Comparison of ENCODE assay signal across 8 cellular contexts in the genomic region with DNA sequence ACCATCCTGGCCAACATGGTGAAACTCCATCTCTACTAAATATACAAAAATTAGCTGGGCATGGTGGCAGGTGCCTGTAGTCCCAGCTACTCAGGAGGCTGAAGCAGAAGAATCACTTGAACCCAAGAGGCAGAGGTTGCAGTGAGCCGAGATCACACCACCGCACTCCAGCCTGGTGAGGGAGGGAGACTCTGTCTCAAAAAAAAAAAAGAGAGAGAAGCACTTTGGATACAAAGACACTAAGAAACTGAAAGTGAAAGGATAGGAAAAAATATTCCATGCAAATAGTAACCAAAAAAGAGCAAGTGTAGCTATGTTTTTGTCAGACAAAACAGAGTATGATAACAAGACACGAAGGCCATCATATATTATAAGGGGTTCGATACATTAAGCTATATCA. TPM values are rescaled to one million over a fixed set of nuclear protein-coding genes. Genes with fewer than 3 reads are reported as not detected.
DNase-seq lines count a peak whose midpoint lies in the region; ATAC-seq, FAIRE-seq and TF ChIP-seq lines count a peak whose summit lies in the region.
"Not testable (repeated sequence)": the region's sequence is repeated elsewhere in the genome, so short reads cannot be mapped to it uniquely, and the experiment has no call there.

No MANE protein-coding gene starts in this region.

- TF ChIP-seq POLR2A in GM12878 (IDR thresholded peaks at IDR 0.05; ENCODE audit: low read depth, low read length); right lobe of liver (IDR thresholded peaks at IDR 0.05); tibial nerve (IDR thresholded peaks at IDR 0.05): not testable (repeated sequence)

- RAD21 ChIA-PET in GM12878 (lab: Charles Lee; ENCODE audit: unreplicated experiment) = interaction anchor here (0.7 to 1.5 kb wide), 2 partner anchors 27 to 49 kb away, joined by 3 to 4 read pairs; no protein-coding TSS in a partner anchor

- CTCF ChIA-PET in activated CD8-positive, alpha-beta T cell treated with anti-CD3 and anti-CD28 coated beads, Interleukin-2, amount 10 ng/mL, durations not matched to agents 7 days and 5 days (lab: Charles Lee) = interaction anchor here (0.9 to 2.2 kb wide), 4 partner anchors 10 to 21 kb away, joined by 3 to 15 read pairs (median 6); no protein-coding TSS in a partner anchor
- CTCF ChIA-PET in GM12878 (lab: Yijun Ruan, JAX) = interaction anchor here (0.6 to 1.8 kb wide), 3 partner anchors 10 to 156 kb away, joined by 3 to 7 read pairs (median 6); no protein-coding TSS in a partner anchor

- TF ChIP-seq EP300 in GM12878 (IDR thresholded peaks at IDR 0.05; ENCODE audit: borderline replicate concordance in 1 of 2, control insufficient read depth in 1 of 2, low read depth in 2 of 2, low read length in 2 of 2); tibial nerve (IDR thresholded peaks at IDR 0.05): not testable (repeated sequence)

- not testable (repeated sequence) for H3K27me3 ChIP-seq in CD4-positive, CD25-positive, alpha-beta regulatory T cell (ENCODE audit: control insufficient read depth, insufficient read depth, low read length); GM12878 (replicated peaks in 1 of 2; ENCODE audit: control insufficient read depth in 2 of 2, insufficient read depth in 2 of 2, low read length in 1 of 2); right lobe of liver; tibial nerve

- H3K4me1 Mint-ChIP-seq in CD4-positive, CD25-positive, alpha-beta regulatory T cell = peaks cover 50 to 77% (median 53%) of the 10 kb centered on the region in 4 donors
- H3K4me1 Mint-ChIP-seq in activated CD8-positive, alpha-beta T cell treated with anti-CD3 and anti-CD28 coated beads, Interleukin-2, amount 10 ng/mL, durations not matched to agents 7 days and 5 days (ENCODE audit: low read depth) = peaks cover 67% of the 10 kb centered on the region

- H3K9ac ChIP-seq in GM12878 (ENCODE audit: control insufficient read depth, insufficient read depth, low read length) = not testable (repeated sequence)

- peak overlapping the region in 2 of 3 donors; percentile 78 to 83 for H3K27ac Mint-ChIP-seq in CD4-positive, CD25-positive, alpha-beta regulatory T cell
- peak overlapping the region; percentile 48 for H3K27ac Mint-ChIP-seq in activated CD8-positive, alpha-beta T cell treated with anti-CD3 and anti-CD28 coated beads, Interleukin-2, amount 10 ng/mL, durations not matched to agents 7 days and 5 days

- H3K9me3 ChIP-seq in CD4-positive, CD25-positive, alpha-beta regulatory T cell (ENCODE audit: control insufficient read depth in 2 of 2, low read length in 2 of 2) = peaks cover 7 to 20% of the 10 kb centered on the region in 2 experiments
- H3K9me3 ChIP-seq in GM12878 (replicated peaks; ENCODE audit: control insufficient read depth, insufficient read depth, low read length); right lobe of liver: not testable (repeated sequence)
- peaks cover 0 to 36% (median 14%) of the 10 kb centered on the region in 4 donors for H3K9me3 ChIP-seq in tibial nerve

- not testable (repeated sequence) for BruUV-seq in GM12878 (replicated peaks; lab: Mats Ljungman, UMichigan)

- TF ChIP-seq RAD21 in GM12878 (IDR thresholded peaks at IDR 0.05; ENCODE audit: insufficient read depth, low read depth, low read length) = not testable (repeated sequence)

- not testable (repeated sequence) for DNase-seq in CD4-positive, CD25-positive, alpha-beta regulatory T cell; activated CD8-positive, alpha-beta T cell treated with anti-CD3 and anti-CD28 coated beads, Interleukin-2, amount 10 ng/mL, durations not matched to agents 7 days and 5 days; GM12878 (ENCODE audit: low read depth, low spot score); right lobe of liver; tibial nerve (ENCODE audit: low spot score in 2 of 2)
- DNase-seq in NCI-H2029 (lab: John Stamatoyannopoulos, UW) (peak; percentile 50), fibroblast of the aortic adventitia (ENCODE audit: low read depth) (peak; percentile 38), pons (ENCODE audit: low spot score) (peak; percentile 49)

- peaks cover 22% of the 10 kb centered on the region for H3K36me3 Mint-ChIP-seq in CD4-positive, CD25-positive, alpha-beta regulatory T cell
- peaks cover 38% of the 10 kb centered on the region for H3K36me3 Mint-ChIP-seq in activated CD8-positive, alpha-beta T cell treated with anti-CD3 and anti-CD28 coated beads, Interleukin-2, amount 10 ng/mL, durations not matched to agents 7 days and 5 days (ENCODE audit: low read depth)

- H3K79me2 ChIP-seq in GM12878 (ENCODE audit: control insufficient read depth, insufficient read depth, low read length) = peaks cover 80% of the 10 kb centered on the region

- H2AFZ ChIP-seq in GM12878 (ENCODE audit: control insufficient read depth, low read depth, low read length) = not testable (repeated sequence)

- TF ChIP-seq CTCF in GM12878 (IDR thresholded peaks at IDR 0.05 in 2 of 3, conservative IDR thresholded peaks at IDR 0.05 in 1 of 3; ENCODE audit: control insufficient read depth in 2 of 3, extremely low read depth in 1 of 3, insufficient read depth in 1 of 3, low read depth in 3 of 3, low read length in 3 of 3); fibroblast of the aortic adventitia (IDR thresholded peaks at IDR 0.05; ENCODE audit: insufficient read depth, low read length); right lobe of liver (IDR thresholded peaks at IDR 0.05); tibial nerve (IDR thresholded peaks at IDR 0.05): not testable (repeated sequence)

- POLR2A ChIA-PET in activated CD8-positive, alpha-beta T cell treated with anti-CD3 and anti-CD28 coated beads, Interleukin-2, amount 10 ng/mL, durations not matched to agents 7 days and 5 days (lab: Charles Lee) = interaction anchor here (0.6 kb wide), 1 partner anchor 20 kb away, joined by 3 read pairs; no protein-coding TSS in a partner anchor
- POLR2A ChIA-PET in GM12878 (lab: Charles Lee) = interaction anchor here (0.5 to 1.1 kb wide), 4 partner anchors 11 to 92 kb away, joined by 3 to 6 read pairs (median 3); no protein-coding TSS in a partner anchor

- WGBS in GM12878 (ENCODE audit: insufficient coverage, insufficient replicate concordance, low lambda C conversion rate, missing lambda C conversion rate) = 28% methylated on average over 4 of the region's 4 CpGs
- 0% methylated on average over 4 of the region's 4 CpGs for WGBS in right lobe of liver (ENCODE audit: insufficient coverage, low coverage, low lambda C conversion rate, missing lambda C conversion rate)
- 39 to 40% methylated on average over 4 of the region's 4 CpGs for WGBS in tibial nerve, 2 donors

- H3K27me3 Mint-ChIP-seq in CD4-positive, CD25-positive, alpha-beta regulatory T cell; activated CD8-positive, alpha-beta T cell treated with anti-CD3 and anti-CD28 coated beads, Interleukin-2, amount 10 ng/mL, durations not matched to agents 7 days and 5 days (ENCODE audit: low read depth): not testable (repeated sequence)

- not testable (repeated sequence) for H3K36me3 ChIP-seq in CD4-positive, CD25-positive, alpha-beta regulatory T cell (ENCODE audit: control insufficient read depth, insufficient read depth, low read length); GM12878 (ENCODE audit: control insufficient read depth in 2 of 2, insufficient read depth in 2 of 2, low read length in 1 of 2); right lobe of liver
- H3K36me3 ChIP-seq in tibial nerve = peaks cover 0 to 26% (median 0%) of the 10 kb centered on the region in 3 donors

- H3K4me1 ChIP-seq in CD4-positive, CD25-positive, alpha-beta regulatory T cell (ENCODE audit: control insufficient read depth, insufficient read depth, low read length, poor library complexity, severe bottlenecking) = peaks cover 16% of the 10 kb centered on the region
- H3K4me1 ChIP-seq in GM12878 (ENCODE audit: control insufficient read depth, insufficient read depth, low read length); right lobe of liver: not testable (repeated sequence)
- H3K4me1 ChIP-seq in tibial nerve = peaks cover 0 to 32% (median 2%) of the 10 kb centered on the region in 4 donors

- peak overlapping the region in 3 of 4 donors; percentile 53 to 73 (median 61) for H3K4me3 Mint-ChIP-seq in CD4-positive, CD25-positive, alpha-beta regulatory T cell
- peak overlapping the region; percentile 55 for H3K4me3 Mint-ChIP-seq in activated CD8-positive, alpha-beta T cell treated with anti-CD3 and anti-CD28 coated beads, Interleukin-2, amount 10 ng/mL, durations not matched to agents 7 days and 5 days

- SMC1A ChIA-PET in GM12878 (lab: Charles Lee; ENCODE audit: uncharacterized antibody, unreplicated experiment) = interaction anchor here (0.8 to 3.2 kb wide), 7 partner anchors 10 to 170 kb away, joined by 3 to 13 read pairs (median 5); no protein-coding TSS in a partner anchor

- not testable (repeated sequence) for H3K4me3 ChIP-seq in CD4-positive, CD25-positive, alpha-beta regulatory T cell (ENCODE audit: low read depth, low read length)
- H3K4me3 ChIP-seq in GM12878 (0 out of 2 replicates have a peak overlapping the region, but pooled peaks have one; percentile 37), fibroblast of the aortic adventitia (ENCODE audit: low read depth, low read length) (peak overlapping the region; percentile 44), right lobe of liver (peak overlapping the region; percentile 16 to 45 (median 41)), tibial nerve (peak overlapping the region in 3 of 4 donors; percentile 9 to 36 (median 19))

- ATAC-seq in CD4-positive, CD25-positive, alpha-beta regulatory T cell (ENCODE audit: low read depth in 2 of 2); GM12878: not testable (repeated sequence)
- peak; percentile 18 for ATAC-seq in activated CD8-positive, alpha-beta T cell treated with anti-CD3 and anti-CD28 coated beads, Interleukin-2, amount 10 ng/mL, durations not matched to agents 7 days and 5 days
- peak; percentile 81 to 89 (median 84) for ATAC-seq in right lobe of liver

- H4K20me1 ChIP-seq in GM12878 (ENCODE audit: control insufficient read depth, insufficient read depth) = not testable (repeated sequence)

- H3K9me3 Mint-ChIP-seq in CD4-positive, CD25-positive, alpha-beta regulatory T cell = peaks cover 0 to 27% (median 8%) of the 10 kb centered on the region in 7 donors
- H3K9me3 Mint-ChIP-seq in activated CD8-positive, alpha-beta T cell treated with anti-CD3 and anti-CD28 coated beads, Interleukin-2, amount 10 ng/mL, durations not matched to agents 7 days and 5 days (ENCODE audit: insufficient read depth) = peaks cover 23% of the 10 kb centered on the region

- intact Hi-C loops in GM12878 (cut with micrococcal nuclease; ENCODE audit: unreplicated experiment) = loop anchor here (10.0 kb wide), 1 partner anchor 48 kb away; no protein-coding TSS in a partner anchor
- intact Hi-C loops in right lobe of liver (cut with DNase I) = not testable (repeated sequence)

- FAIRE-seq in GM12878 (lab: Jason Lieb, UNC) = not testable (repeated sequence)

- peak overlapping the region; percentile 82 for H3K4me2 ChIP-seq in GM12878 (ENCODE audit: control insufficient read depth, insufficient read depth)

- in situ Hi-C loops in GM12878 (cut with MboI) = not testable (repeated sequence)

- H3K27ac ChIP-seq in CD4-positive, CD25-positive, alpha-beta regulatory T cell (ENCODE audit: insufficient read depth, low read length, poor library complexity, severe bottlenecking); GM12878 (ENCODE audit: control insufficient read depth, insufficient read depth): not testable (repeated sequence)
- H3K27ac ChIP-seq in right lobe of liver (peak overlapping the region; percentile 26 to 67 (median 44)), tibial nerve (peak overlapping the region; percentile 25 to 73 (median 57))

RNA-seq across cellular contexts. Expression of gene CDK17, which starts 53.5 kb away (rescaled TPM):
- total RNA-seq in CD4-positive, CD25-positive, alpha-beta regulatory T cell = 120 TPM
- 10 to 100 TPM; 21.6 to 33.5 (median 24.6) TPM for polyA plus RNA-seq in CD4-positive, CD25-positive, alpha-beta regulatory T cell
- 10 to 100 TPM; 38.2 to 39.5 TPM for total RNA-seq in activated CD8-positive, alpha-beta T cell treated with anti-CD3 and anti-CD28 coated beads, Interleukin-2, amount 10 ng/mL, durations not matched to agents 7 days and 5 days
- total RNA-seq in GM12878 (2013; cell fraction: nucleolus; rRNA removed) = 336 and 338 TPM in 2 replicates
- total RNA-seq in GM12878 (2014; rRNA removed) = 20.7 and 27.2 TPM in 2 replicates
- 30.7 and 35.2 TPM in 2 replicates for total RNA-seq in GM12878 (2014; rRNA removed; fragmentation: Illumina TruSeq; extraction: Trizol)
- 22.5 and 24.1 TPM in 2 replicates for total RNA-seq in GM12878 (2021)
- polyA plus RNA-seq in GM12878 (2011; ENCODE audit: low read depth) = 7.0 TPM
- 45.6 and 58.6 TPM in 2 replicates for polyA plus RNA-seq in GM12878 (2011; rRNA removed)
- polyA plus RNA-seq in GM12878 (2011; cell fraction: cytosol; rRNA removed) = 15.6 and 23.9 TPM in 2 replicates
- 35.5 and 43.7 TPM in 2 replicates for polyA plus RNA-seq in GM12878 (2011; cell fraction: nucleus; rRNA removed)
- polyA plus RNA-seq in GM12878 (2012) = 11.3 and 18.1 TPM in 2 replicates
- 25.2 and 51.7 TPM in 2 replicates for polyA plus RNA-seq in GM12878 (2014; fragmentation: Illumina TruSeq; extraction: Trizol)
- 1 to 10 TPM; 5.6 to 6.1 TPM for polyA plus RNA-seq in GM12878 (2014; fragmentation: Nextera tagmentation; extraction: Ambion mirVana)
- polyA plus RNA-seq in GM12878 (2014; rRNA removed) = 10.3 and 14.6 TPM in 2 replicates
- 10 to 100 TPM; 15.9 to 16.0 TPM for polyA plus RNA-seq in GM12878 (2016; fragmentation: Nextera tagmentation; extraction: Ambion mirVana)
- polyA minus RNA-seq in GM12878 (2011; rRNA and poly(A)+ RNA removed) = 94.9 and 124 TPM in 2 replicates
- 39.3 and 40.5 TPM in 2 replicates for polyA minus RNA-seq in GM12878 (2011; cell fraction: cytosol; rRNA and poly(A)+ RNA removed)
- polyA minus RNA-seq in GM12878 (2011; cell fraction: nucleus; rRNA and poly(A)+ RNA removed) = 120 and 158 TPM in 2 replicates
- 33.4 and 49.1 TPM in 2 replicates for total RNA-seq in fibroblast of the aortic adventitia (ENCODE audit: low replicate concordance)
- total RNA-seq in right lobe of liver = 10 to 100 TPM in 5 of 6 experiments, 1 to 10 TPM in 1; 8.9 to 16.1 (median 13.7) TPM
- total RNA-seq in tibial nerve = 10 to 100 TPM; 65.1 to 89.4 (median 71.2) TPM
